26 cellular contexts compared by ENCODE assay signal in the genomic region with DNA sequence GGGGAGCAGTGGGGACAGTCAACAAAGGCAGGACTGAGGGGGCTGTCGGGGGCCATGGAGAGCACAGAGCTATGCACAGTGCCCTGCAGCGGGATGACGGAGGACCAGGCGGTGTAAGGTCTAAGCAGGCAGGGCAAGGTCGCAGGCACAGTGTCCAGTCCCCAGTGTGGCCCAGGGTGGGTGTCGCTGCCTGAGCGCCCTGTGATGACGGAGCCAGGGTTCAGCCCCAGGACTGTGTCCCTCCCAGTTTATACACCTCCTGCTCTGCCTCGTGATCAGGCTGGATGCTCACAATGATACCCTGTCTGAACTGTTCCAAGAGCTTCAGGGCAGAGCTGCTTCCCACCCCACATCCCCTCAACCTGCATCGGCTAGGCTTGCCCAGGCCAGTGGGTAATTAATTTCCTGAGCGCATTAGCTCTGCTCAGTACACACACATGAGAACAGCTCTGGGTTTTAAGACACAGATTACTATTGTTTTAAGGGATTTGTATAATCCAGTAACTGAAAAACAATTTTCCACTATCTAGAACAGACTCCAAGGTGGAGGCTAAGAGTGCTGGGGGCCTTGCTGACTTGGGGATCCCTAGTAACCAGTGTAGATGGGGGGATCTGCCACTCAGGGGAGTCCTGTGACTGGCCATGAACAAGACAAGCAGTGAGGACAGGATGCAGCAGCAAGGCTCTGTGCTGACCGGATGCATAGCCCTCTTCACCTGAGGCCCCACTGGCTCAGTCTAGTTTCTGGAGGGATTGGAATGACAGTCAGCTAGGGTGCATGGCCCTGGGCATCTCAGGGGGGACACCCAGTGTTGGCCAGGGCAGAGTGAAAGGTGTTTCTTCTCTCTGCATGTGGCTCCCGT. TPM values are rescaled to one million over a fixed set of nuclear protein-coding genes. Genes with fewer than 3 reads are reported as not detected.
"Had no signal": no experiment of that assay in that cellular context is flagged by ENCODE, and none has a peak within 500 bp of the region (broad histone marks: within the 10 kb centered on the region; RNA-seq: fewer than 3 reads in every experiment).

No MANE protein-coding gene starts in this region.

- H3K4me3 ChIP-seq: body of pancreas, esophagus muscularis mucosa, gastroesophageal sphincter, upper lobe of left lung had no signal

- H3K79me2 ChIP-seq: parathyroid adenoma had no signal

- H3K27ac ChIP-seq: esophagus muscularis mucosa, gastroesophageal sphincter, parathyroid adenoma, upper lobe of left lung had no signal

- H3K27me3 ChIP-seq: body of pancreas, esophagus muscularis mucosa, gastroesophageal sphincter, upper lobe of left lung had no signal

- H3K36me3 ChIP-seq: upper lobe of left lung had no signal

- H2AFZ ChIP-seq: parathyroid adenoma had no signal

- ATAC-seq: activated CD4-positive, CD25-positive, alpha-beta regulatory T cell treated with anti-CD3 and anti-CD28 coated beads, Interleukin-2, amount 50 U/mL, for 24 hours; activated naive CD8-positive, alpha-beta T cell treated with anti-CD3 and anti-CD28 coated beads, Interleukin-2, amount 50 U/mL, for 24 hours; activated T-cell treated with anti-CD3 and anti-CD28 coated beads, Interleukin-2, amount 50 U/mL, for 72 hours; body of pancreas; effector memory CD8-positive, alpha-beta T cell; gastroesophageal sphincter; sciatic nerve; stimulated activated naive B cell treated with anti-CD40 and anti-IgM and Interleukin-4, amounts not matched to agents 10 μg/mL and 1 μg/mL and 100 μg/mL, for 72 hours; T-helper 17 cell had no signal

- H3K4me1 ChIP-seq: parathyroid adenoma had no signal

- H3K9me3 ChIP-seq: body of pancreas, esophagus muscularis mucosa, gastroesophageal sphincter, upper lobe of left lung had no signal

- DNase-seq: activated CD4-positive, alpha-beta memory T cell treated with anti-CD3 and anti-CD28 coated beads, Interleukin-2, amount 10 ng/mL, durations not matched to agents 7 days and 5 days; activated CD4-positive, alpha-beta T cell treated with anti-CD3 and anti-CD28 coated beads, Interleukin-2, amount 10 ng/mL, durations not matched to agents 24 days and 14 days; activated effector memory CD4-positive, alpha-beta T cell treated with anti-CD3 and anti-CD28 coated beads, Interleukin-2, amount 50 U/mL, for 16 hours; activated naive CD4-positive, alpha-beta T cell treated with anti-CD3 and anti-CD28 coated beads, Interleukin-2, amount 50 U/mL, for 16 hours; activated naive CD8-positive, alpha-beta T cell treated with anti-CD3 and anti-CD28 coated beads, Interleukin-2, amount 50 U/mL, for 24 hours; activated T-cell treated with anti-CD3 and anti-CD28 coated beads, Interleukin-2, amount 50 U/mL, for 72 hours; body of pancreas; effector memory CD8-positive, alpha-beta T cell; head of caudate nucleus; mesenchymal stem cell; small intestine; stimulated activated CD4-positive, alpha-beta T cell treated with anti-CD3 and anti-CD28 coated beads, Interleukin-2, amount 100 ng/mL, for 24 hours; stimulated activated CD8-positive, alpha-beta memory T cell treated with anti-CD3 and anti-CD28 coated beads, Interleukin-4, amount 100 ng/mL, for 48 hours; stimulated activated naive B cell treated with anti-CD40 and anti-IgM and Interleukin-4, amounts not matched to agents 10 μg/mL and 1 μg/mL and 100 μg/mL, for 72 hours; SW 1271; T-helper 17 cell had no signal

- FAIRE-seq: small intestine had no signal

- H3K9ac ChIP-seq: parathyroid adenoma had no signal

RNA-seq across cellular contexts. Expression of gene RSPH14, which starts 37.5 kb away (rescaled TPM):
- total RNA-seq: activated CD4-positive, alpha-beta memory T cell treated with anti-CD3 and anti-CD28 coated beads, Interleukin-2, amount 10 ng/mL, durations not matched to agents 7 days and 5 days; activated CD4-positive, alpha-beta T cell treated with anti-CD3 and anti-CD28 coated beads, Interleukin-2, amount 10 ng/mL, durations not matched to agents 24 days and 14 days; cardiac septum; mononuclear cell; myocyte had no signal
- polyA plus RNA-seq: liver had no signal

RNA-seq across cellular contexts. Expression of gene RAB36, which starts 40.9 kb away (rescaled TPM):
- total RNA-seq: activated CD4-positive, alpha-beta T cell treated with anti-CD3 and anti-CD28 coated beads, Interleukin-2, amount 10 ng/mL, durations not matched to agents 24 days and 14 days; mononuclear cell had no signal
